ENCODE assay signal across 1 cellular context in the genomic region with DNA sequence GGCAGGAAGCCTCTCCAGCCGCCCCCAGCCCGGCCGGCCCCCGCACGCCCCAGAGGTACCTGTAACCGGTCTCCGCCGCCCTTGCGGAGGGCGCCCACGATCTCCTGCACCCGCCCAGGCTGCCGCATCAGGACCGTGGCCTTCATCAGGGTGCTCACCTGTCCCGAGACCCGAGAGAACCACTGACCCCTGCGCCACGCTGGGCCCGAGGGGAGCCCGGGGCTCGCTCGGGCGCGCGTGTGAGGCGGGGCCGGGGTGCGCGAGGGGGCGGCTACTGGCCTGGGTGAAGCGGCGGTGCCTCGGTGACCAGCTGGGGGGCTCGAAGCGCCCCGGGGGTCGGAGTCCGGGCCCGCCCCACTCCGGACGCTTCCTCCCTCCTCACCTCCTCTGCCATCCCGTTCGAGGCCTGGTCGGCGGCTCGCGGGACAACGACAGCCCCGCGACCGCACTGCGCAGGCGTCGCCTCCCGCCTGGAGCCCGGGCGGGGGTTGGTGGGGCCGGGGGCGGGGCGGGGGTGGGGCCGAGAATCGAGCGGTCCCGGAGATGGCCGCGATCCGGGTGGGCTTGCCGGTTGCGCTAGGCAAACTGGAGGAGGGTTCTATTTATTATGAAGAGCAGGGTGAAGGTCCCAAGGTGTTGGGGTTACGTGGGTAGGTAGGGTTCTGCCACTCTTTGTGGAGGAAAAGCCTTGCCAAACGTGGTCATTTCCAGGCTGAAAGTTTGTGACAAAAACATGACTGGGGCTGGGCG.
TF ChIP-seq lines count a peak whose summit lies in the region.

A gene (minus strand): TSS at position 433 of the 750 bp plus-strand sequence. CDS start 39 bp downstream, at position 394.

TF ChIP-seq in HepG2, 621 proteins besides CTCF, POLR2A, EP300 and RAD21 (continued from another document and continues in another):
- TF ChIP-seq, protein P1, sequence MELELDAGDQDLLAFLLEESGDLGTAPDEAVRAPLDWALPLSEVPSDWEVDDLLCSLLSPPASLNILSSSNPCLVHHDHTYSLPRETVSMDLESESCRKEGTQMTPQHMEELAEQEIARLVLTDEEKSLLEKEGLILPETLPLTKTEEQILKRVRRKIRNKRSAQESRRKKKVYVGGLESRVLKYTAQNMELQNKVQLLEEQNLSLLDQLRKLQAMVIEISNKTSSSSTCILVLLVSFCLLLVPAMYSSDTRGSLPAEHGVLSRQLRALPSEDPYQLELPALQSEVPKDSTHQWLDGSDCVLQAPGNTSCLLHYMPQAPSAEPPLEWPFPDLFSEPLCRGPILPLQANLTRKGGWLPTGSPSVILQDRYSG (CRISPR knock-in tag; IDR thresholded peaks at IDR 0.05) = no peak
- TF ChIP-seq MAFF (IDR thresholded peaks at IDR 0.05; ENCODE audit: low read depth, low read length) (no peak), SIX4 (CRISPR knock-in tag; IDR thresholded peaks at IDR 0.05) (no peak), MATR3 (CRISPR knock-in tag; IDR thresholded peaks at IDR 0.05) (no peak), STAT5B (CRISPR knock-in tag; IDR thresholded peaks at IDR 0.05) (no peak), MIER3 (CRISPR knock-in tag; IDR thresholded peaks at IDR 0.05; ENCODE audit: borderline replicate concordance) (no peak), RORA (CRISPR knock-in tag; IDR thresholded peaks at IDR 0.05) (no peak), ZNF878 (CRISPR knock-in tag; IDR thresholded peaks at IDR 0.05) (no peak), KMT2B (CRISPR knock-in tag; IDR thresholded peaks at IDR 0.05) (no peak; the same call in 1 of the 2 replicates), PRMT3 (CRISPR knock-in tag; IDR thresholded peaks at IDR 0.05; ENCODE audit: borderline replicate concordance, low read depth) (no peak), SMAD1 (CRISPR knock-in tag; IDR thresholded peaks at IDR 0.05; ENCODE audit: borderline replicate concordance, low read depth) (0 out of 2 replicates have a peak, but pooled peaks have one; percentile 16), ZNF780A (CRISPR knock-in tag; IDR thresholded peaks at IDR 0.05) (no peak; the same call in 1 of the 2 replicates), PTBP1 (IDR thresholded peaks at IDR 0.05; ENCODE audit: low read depth, low read length, poor library complexity, severe bottlenecking) (no peak), ZBTB7B (CRISPR knock-in tag; IDR thresholded peaks at IDR 0.05) (peak; percentile 72), ZNF10 (CRISPR knock-in tag; IDR thresholded peaks at IDR 0.05; ENCODE audit: borderline replicate concordance, low read depth) (no peak), RELA (CRISPR knock-in tag; IDR thresholded peaks at IDR 0.05) (no peak), ZNF496 (CRISPR knock-in tag; IDR thresholded peaks at IDR 0.05; ENCODE audit: insufficient replicate concordance) (no peak), ZNF451 (CRISPR knock-in tag; IDR thresholded peaks at IDR 0.05) (no peak), SIN3B (IDR thresholded peaks at IDR 0.05; ENCODE audit: low read length) (no peak), MEF2D (CRISPR knock-in tag; IDR thresholded peaks at IDR 0.05) (no peak), NR2F6 (IDR thresholded peaks at IDR 0.05) (no peak), NR2F6 (CRISPR knock-in tag; IDR thresholded peaks at IDR 0.05) (no peak), JUND (CRISPR knock-in tag; IDR thresholded peaks at IDR 0.05) (no peak), CCDC6 (CRISPR knock-in tag; IDR thresholded peaks at IDR 0.05) (no peak), SP4 (CRISPR knock-in tag; IDR thresholded peaks at IDR 0.05) (peak; percentile 20; the same call in 1 of the 2 replicates), TAF15 (IDR thresholded peaks at IDR 0.05; ENCODE audit: low read depth, low read length, poor library complexity, severe bottlenecking) (no peak), HMG20A (CRISPR knock-in tag; IDR thresholded peaks at IDR 0.05; ENCODE audit: borderline replicate concordance) (no peak), NONO (IDR thresholded peaks at IDR 0.05) (no peak), NONO (CRISPR knock-in tag; conservative IDR thresholded peaks at IDR 0.05) (peak; percentile 81), ESRRA (CRISPR knock-in tag; IDR thresholded peaks at IDR 0.05; ENCODE audit: low read depth) (peak; percentile 46; the same call in 1 of the 2 replicates), ZKSCAN1 (IDR thresholded peaks at IDR 0.05; ENCODE audit: low read length) (no peak), ZNF12 (CRISPR knock-in tag; IDR thresholded peaks at IDR 0.05) (no peak), DPF2 (CRISPR knock-in tag; IDR thresholded peaks at IDR 0.05; ENCODE audit: borderline replicate concordance, low read depth) (no peak), PAWR (CRISPR knock-in tag; IDR thresholded peaks at IDR 0.05; ENCODE audit: borderline replicate concordance) (no peak), ZMAT3 (CRISPR knock-in tag; conservative IDR thresholded peaks at IDR 0.05) (no peak), IRX3 (CRISPR knock-in tag; IDR thresholded peaks at IDR 0.05; ENCODE audit: borderline replicate concordance, low read depth) (peak; percentile 74; the same call in 1 of the 2 replicates), ZNF841 (CRISPR knock-in tag; IDR thresholded peaks at IDR 0.05; ENCODE audit: borderline replicate concordance) (no peak), ZNF331 (CRISPR knock-in tag; IDR thresholded peaks at IDR 0.05) (no peak; the same call in 1 of the 2 replicates), AKAP8 (CRISPR knock-in tag; IDR thresholded peaks at IDR 0.05) (peak; percentile 78; the same call in 1 of the 2 replicates)
- TF ChIP-seq, protein P2, sequence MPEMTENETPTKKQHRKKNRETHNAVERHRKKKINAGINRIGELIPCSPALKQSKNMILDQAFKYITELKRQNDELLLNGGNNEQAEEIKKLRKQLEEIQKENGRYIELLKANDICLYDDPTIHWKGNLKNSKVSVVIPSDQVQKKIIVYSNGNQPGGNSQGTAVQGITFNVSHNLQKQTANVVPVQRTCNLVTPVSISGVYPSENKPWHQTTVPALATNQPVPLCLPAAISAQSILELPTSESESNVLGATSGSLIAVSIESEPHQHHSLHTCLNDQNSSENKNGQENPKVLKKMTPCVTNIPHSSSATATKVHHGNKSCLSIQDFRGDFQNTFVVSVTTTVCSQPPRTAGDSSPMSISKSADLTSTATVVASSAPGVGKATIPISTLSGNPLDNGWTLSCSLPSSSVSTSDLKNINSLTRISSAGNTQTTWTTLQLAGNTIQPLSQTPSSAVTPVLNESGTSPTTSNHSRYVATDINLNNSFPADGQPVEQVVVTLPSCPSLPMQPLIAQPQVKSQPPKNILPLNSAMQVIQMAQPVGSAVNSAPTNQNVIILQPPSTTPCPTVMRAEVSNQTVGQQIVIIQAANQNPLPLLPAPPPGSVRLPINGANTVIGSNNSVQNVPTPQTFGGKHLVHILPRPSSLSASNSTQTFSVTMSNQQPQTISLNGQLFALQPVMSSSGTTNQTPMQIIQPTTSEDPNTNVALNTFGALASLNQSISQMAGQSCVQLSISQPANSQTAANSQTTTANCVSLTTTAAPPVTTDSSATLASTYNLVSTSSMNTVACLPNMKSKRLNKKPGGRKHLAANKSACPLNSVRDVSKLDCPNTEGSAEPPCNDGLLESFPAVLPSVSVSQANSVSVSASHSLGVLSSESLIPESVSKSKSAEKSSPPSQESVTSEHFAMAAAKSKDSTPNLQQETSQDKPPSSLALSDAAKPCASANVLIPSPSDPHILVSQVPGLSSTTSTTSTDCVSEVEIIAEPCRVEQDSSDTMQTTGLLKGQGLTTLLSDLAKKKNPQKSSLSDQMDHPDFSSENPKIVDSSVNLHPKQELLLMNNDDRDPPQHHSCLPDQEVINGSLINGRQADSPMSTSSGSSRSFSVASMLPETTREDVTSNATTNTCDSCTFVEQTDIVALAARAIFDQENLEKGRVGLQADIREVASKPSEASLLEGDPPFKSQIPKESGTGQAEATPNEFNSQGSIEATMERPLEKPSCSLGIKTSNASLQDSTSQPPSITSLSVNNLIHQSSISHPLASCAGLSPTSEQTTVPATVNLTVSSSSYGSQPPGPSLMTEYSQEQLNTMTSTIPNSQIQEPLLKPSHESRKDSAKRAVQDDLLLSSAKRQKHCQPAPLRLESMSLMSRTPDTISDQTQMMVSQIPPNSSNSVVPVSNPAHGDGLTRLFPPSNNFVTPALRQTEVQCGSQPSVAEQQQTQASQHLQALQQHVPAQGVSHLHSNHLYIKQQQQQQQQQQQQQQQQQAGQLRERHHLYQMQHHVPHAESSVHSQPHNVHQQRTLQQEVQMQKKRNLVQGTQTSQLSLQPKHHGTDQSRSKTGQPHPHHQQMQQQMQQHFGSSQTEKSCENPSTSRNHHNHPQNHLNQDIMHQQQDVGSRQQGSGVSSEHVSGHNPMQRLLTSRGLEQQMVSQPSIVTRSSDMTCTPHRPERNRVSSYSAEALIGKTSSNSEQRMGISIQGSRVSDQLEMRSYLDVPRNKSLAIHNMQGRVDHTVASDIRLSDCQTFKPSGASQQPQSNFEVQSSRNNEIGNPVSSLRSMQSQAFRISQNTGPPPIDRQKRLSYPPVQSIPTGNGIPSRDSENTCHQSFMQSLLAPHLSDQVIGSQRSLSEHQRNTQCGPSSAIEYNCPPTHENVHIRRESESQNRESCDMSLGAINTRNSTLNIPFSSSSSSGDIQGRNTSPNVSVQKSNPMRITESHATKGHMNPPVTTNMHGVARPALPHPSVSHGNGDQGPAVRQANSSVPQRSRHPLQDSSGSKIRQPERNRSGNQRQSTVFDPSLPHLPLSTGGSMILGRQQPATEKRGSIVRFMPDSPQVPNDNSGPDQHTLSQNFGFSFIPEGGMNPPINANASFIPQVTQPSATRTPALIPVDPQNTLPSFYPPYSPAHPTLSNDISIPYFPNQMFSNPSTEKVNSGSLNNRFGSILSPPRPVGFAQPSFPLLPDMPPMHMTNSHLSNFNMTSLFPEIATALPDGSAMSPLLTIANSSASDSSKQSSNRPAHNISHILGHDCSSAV (CRISPR knock-in tag; IDR thresholded peaks at IDR 0.05; ENCODE audit: borderline replicate concordance) = no peak
- TF ChIP-seq, protein P3, sequence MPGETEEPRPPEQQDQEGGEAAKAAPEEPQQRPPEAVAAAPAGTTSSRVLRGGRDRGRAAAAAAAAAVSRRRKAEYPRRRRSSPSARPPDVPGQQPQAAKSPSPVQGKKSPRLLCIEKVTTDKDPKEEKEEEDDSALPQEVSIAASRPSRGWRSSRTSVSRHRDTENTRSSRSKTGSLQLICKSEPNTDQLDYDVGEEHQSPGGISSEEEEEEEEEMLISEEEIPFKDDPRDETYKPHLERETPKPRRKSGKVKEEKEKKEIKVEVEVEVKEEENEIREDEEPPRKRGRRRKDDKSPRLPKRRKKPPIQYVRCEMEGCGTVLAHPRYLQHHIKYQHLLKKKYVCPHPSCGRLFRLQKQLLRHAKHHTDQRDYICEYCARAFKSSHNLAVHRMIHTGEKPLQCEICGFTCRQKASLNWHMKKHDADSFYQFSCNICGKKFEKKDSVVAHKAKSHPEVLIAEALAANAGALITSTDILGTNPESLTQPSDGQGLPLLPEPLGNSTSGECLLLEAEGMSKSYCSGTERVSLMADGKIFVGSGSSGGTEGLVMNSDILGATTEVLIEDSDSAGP (CRISPR knock-in tag; IDR thresholded peaks at IDR 0.05; ENCODE audit: borderline replicate concordance) = peak; percentile 81; the same call in 1 of the 2 replicates
- TF ChIP-seq, protein P4, sequence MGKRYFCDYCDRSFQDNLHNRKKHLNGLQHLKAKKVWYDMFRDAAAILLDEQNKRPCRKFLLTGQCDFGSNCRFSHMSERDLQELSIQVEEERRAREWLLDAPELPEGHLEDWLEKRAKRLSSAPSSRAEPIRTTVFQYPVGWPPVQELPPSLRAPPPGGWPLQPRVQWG (CRISPR knock-in tag; IDR thresholded peaks at IDR 0.05; ENCODE audit: borderline replicate concordance, low read depth) = no peak
- TF ChIP-seq, protein P5, sequence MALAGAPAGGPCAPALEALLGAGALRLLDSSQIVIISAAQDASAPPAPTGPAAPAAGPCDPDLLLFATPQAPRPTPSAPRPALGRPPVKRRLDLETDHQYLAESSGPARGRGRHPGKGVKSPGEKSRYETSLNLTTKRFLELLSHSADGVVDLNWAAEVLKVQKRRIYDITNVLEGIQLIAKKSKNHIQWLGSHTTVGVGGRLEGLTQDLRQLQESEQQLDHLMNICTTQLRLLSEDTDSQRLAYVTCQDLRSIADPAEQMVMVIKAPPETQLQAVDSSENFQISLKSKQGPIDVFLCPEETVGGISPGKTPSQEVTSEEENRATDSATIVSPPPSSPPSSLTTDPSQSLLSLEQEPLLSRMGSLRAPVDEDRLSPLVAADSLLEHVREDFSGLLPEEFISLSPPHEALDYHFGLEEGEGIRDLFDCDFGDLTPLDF (CRISPR knock-in tag; IDR thresholded peaks at IDR 0.05) = 0 out of 2 replicates have a peak, but pooled peaks have one; percentile 20
- TF ChIP-seq, protein P6, sequence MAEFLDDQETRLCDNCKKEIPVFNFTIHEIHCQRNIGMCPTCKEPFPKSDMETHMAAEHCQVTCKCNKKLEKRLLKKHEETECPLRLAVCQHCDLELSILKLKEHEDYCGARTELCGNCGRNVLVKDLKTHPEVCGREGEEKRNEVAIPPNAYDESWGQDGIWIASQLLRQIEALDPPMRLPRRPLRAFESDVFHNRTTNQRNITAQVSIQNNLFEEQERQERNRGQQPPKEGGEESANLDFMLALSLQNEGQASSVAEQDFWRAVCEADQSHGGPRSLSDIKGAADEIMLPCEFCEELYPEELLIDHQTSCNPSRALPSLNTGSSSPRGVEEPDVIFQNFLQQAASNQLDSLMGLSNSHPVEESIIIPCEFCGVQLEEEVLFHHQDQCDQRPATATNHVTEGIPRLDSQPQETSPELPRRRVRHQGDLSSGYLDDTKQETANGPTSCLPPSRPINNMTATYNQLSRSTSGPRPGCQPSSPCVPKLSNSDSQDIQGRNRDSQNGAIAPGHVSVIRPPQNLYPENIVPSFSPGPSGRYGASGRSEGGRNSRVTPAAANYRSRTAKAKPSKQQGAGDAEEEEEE (CRISPR knock-in tag; IDR thresholded peaks at IDR 0.05; ENCODE audit: borderline replicate concordance) = no peak; the same call in 1 of the 2 replicates
- TF ChIP-seq, protein P7, sequence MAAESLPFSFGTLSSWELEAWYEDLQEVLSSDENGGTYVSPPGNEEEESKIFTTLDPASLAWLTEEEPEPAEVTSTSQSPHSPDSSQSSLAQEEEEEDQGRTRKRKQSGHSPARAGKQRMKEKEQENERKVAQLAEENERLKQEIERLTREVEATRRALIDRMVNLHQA (CRISPR knock-in tag; IDR thresholded peaks at IDR 0.05) = no peak
- TF ChIP-seq, protein P8, sequence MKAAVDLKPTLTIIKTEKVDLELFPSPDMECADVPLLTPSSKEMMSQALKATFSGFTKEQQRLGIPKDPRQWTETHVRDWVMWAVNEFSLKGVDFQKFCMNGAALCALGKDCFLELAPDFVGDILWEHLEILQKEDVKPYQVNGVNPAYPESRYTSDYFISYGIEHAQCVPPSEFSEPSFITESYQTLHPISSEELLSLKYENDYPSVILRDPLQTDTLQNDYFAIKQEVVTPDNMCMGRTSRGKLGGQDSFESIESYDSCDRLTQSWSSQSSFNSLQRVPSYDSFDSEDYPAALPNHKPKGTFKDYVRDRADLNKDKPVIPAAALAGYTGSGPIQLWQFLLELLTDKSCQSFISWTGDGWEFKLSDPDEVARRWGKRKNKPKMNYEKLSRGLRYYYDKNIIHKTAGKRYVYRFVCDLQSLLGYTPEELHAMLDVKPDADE (CRISPR knock-in tag; IDR thresholded peaks at IDR 0.05) = no peak
- TF ChIP-seq, protein P9, sequence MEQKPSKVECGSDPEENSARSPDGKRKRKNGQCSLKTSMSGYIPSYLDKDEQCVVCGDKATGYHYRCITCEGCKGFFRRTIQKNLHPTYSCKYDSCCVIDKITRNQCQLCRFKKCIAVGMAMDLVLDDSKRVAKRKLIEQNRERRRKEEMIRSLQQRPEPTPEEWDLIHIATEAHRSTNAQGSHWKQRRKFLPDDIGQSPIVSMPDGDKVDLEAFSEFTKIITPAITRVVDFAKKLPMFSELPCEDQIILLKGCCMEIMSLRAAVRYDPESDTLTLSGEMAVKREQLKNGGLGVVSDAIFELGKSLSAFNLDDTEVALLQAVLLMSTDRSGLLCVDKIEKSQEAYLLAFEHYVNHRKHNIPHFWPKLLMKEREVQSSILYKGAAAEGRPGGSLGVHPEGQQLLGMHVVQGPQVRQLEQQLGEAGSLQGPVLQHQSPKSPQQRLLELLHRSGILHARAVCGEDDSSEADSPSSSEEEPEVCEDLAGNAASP (CRISPR knock-in tag; IDR thresholded peaks at IDR 0.05; ENCODE audit: borderline replicate concordance) = peak; percentile 11; the same call in 1 of the 2 replicates
